In genomic region chr11:75204685-75205667, GRCh38 we compare ENCODE assay signal across 8 cellular contexts. TPM values are rescaled to one million over a fixed set of nuclear protein-coding genes. Genes with fewer than 3 reads are reported as not detected.
DNase-seq lines count a peak whose midpoint lies in the region; ATAC-seq and TF ChIP-seq lines count a peak whose summit lies in the region.

No MANE protein-coding gene starts in this region.

- H3K27me3 ChIP-seq in H7 (ENCODE audit: control insufficient read depth, insufficient read depth, low read length) (no peaks in the 10 kb centered on the region), iPS DF 6.9 (ENCODE audit: control insufficient read depth, insufficient read depth, low read length) (no peaks in the 10 kb centered on the region)

- H3K4me3 ChIP-seq in H7 (ENCODE audit: insufficient read depth, low read depth, low read length): no peak overlapping the region
- H3K4me3 ChIP-seq in iPS DF 6.9 (ENCODE audit: low read length): no peak overlapping the region

- H3K36me3 ChIP-seq in H7 (replicated peaks; ENCODE audit: control insufficient read depth, insufficient read depth, low read length) (no peaks in the 10 kb centered on the region), iPS DF 6.9 (ENCODE audit: control insufficient read depth, insufficient read depth, low read length) (no peaks in the 10 kb centered on the region)

- no peak overlapping the region for H3K4me3 Mint-ChIP-seq in brain

- TF ChIP-seq CTCF in brain (conservative IDR thresholded peaks at IDR 0.05): peak; percentile 89 to 90

- DNase-seq in COR-L47 (lab: John Stamatoyannopoulos, UW) (peak; percentile 70), H7 (peak; percentile 95), NCI-H2029 treated with DMSO at 0.1 percent for 48 hours (lab: John Stamatoyannopoulos, UW) (peak; percentile 70), UCSD-AML1 (lab: John Stamatoyannopoulos, UW; ENCODE audit: unreplicated experiment) (peak; percentile 86), iPS DF 6.9 (ENCODE audit: low read depth, low spot score) (peak; percentile 74)
- peak; percentile 56 to 83 for DNase-seq in stimulated activated CD4-positive, alpha-beta T cell treated with anti-CD3 and anti-CD28 coated beads, Interleukin-12 subunit alpha, Interleukin-12 subunit beta, amount 100 ng/mL, for 24 hours (ENCODE audit: low read depth in 2 of 2)

- no peaks in the 10 kb centered on the region for H3K9me3 ChIP-seq in iPS DF 6.9 (ENCODE audit: control insufficient read depth, insufficient read depth, low read length)

- peaks cover 2% of the 10 kb centered on the region for H3K4me1 Mint-ChIP-seq in brain

- no peak overlapping the region for H3K27ac Mint-ChIP-seq in brain

- no peaks in the 10 kb centered on the region for H3K36me3 Mint-ChIP-seq in brain

- WGBS in iPS DF 6.9 (ENCODE audit: insufficient coverage, insufficient read length): no CpG with 5 or more reads among the region's 10 CpGs

- H3K27me3 Mint-ChIP-seq in brain: peaks cover 11% of the 10 kb centered on the region

- no peak overlapping the region for H3K27ac ChIP-seq in iPS DF 6.9 (ENCODE audit: low read length)

- H3K9me3 Mint-ChIP-seq in brain: peaks cover 0 to 4% (median 0%) of the 10 kb centered on the region in 5 experiments

- H3K4me1 ChIP-seq in iPS DF 6.9 (ENCODE audit: control insufficient read depth, insufficient read depth, low read length): no peaks in the 10 kb centered on the region; the same call in 1 of the 2 replicates

- ATAC-seq in HG02884 (IDR thresholded peaks at IDR 0.05; ENCODE audit: unreplicated experiment): no peak

RNA-seq across cellular contexts. Expression of gene TPBGL, which starts 35.6 kb away (rescaled TPM):
- total RNA-seq in H7 (2014; rRNA removed; shearing (Covaris generic)): not detected in 2 replicates
- 3.0 TPM for polyA plus RNA-seq in brain (ENCODE audit: insufficient read depth, low read depth, low replicate concordance)

RNA-seq across cellular contexts. Expression of gene SLCO2B1, which starts 54.1 kb away (rescaled TPM):
- 0.07 TPM in 1 of 2 replicates, not detected in the other for total RNA-seq in H7 (2014; rRNA removed; shearing (Covaris generic))
- polyA plus RNA-seq in brain (ENCODE audit: insufficient read depth, low read depth, low replicate concordance): 21.9 TPM
